In the genomic region with DNA sequence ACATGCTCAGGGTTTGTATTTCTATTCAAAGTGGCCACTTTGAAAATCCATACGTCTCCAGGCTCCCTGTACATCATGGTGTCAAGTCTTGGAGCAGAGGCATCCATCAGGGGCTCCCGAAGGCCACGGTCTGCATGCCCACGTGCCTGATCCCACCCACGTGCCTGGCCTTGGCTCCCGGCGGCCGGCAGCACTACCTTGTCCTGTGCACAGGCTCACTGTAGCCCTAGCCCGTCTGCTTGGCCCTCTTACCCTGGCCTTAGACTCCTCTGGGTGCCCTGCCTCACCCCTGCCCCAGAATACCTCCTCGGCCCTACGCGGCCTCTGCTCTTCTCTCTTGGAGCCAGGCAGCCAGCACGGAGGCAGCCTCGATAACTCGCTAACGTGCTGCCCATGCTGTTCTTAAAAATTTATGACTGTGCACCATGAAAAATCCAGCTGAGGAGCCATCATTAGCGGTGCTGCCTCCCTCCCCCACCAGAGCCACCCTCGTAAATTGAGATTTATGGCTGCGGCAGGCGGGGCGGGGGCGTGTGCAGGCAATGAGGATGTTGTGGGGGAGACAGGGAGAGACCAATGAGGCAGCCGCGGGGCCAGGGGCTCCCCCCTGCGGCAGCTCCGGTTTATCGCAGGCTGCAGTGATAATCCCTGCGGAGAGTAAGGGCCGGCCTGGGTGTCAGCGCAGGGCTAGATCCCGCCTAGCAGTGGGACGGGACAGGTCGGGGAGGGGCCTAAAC, we compare ENCODE assay signal across 9 cellular contexts. TPM values are rescaled to one million over a fixed set of nuclear protein-coding genes. Genes with fewer than 3 reads are reported as not detected.
A peak's percentile ranks its signal among the peaks of the same experiment; 100 is the strongest.
DNase-seq lines count a peak whose midpoint lies in the region; ATAC-seq, FAIRE-seq and TF ChIP-seq lines count a peak whose summit lies in the region.
"Had no signal": no experiment of that assay in that cellular context is flagged by ENCODE, and none has a peak within 500 bp of the region (broad histone marks: within the 10 kb centered on the region; RNA-seq: fewer than 3 reads in every experiment).

No MANE protein-coding gene starts in this region.

- H3K4me1 ChIP-seq in NT2/D1 (ENCODE audit: insufficient read depth, insufficient read length) (peaks cover 42% of the 10 kb centered on the region), GM12878 (ENCODE audit: control insufficient read depth, insufficient read depth, low read length) (no peaks in the 10 kb centered on the region), right lobe of liver (no peaks in the 10 kb centered on the region)

- 58% methylated on average over 33 of the region's 33 CpGs for WGBS in GM12878 (ENCODE audit: insufficient coverage, insufficient replicate concordance, low lambda C conversion rate, missing lambda C conversion rate)
- WGBS in right lobe of liver (ENCODE audit: insufficient coverage, low coverage, low lambda C conversion rate, missing lambda C conversion rate): 76% methylated on average over 6 of the region's 33 CpGs

- CTCF ChIA-PET in GM12878 (lab: Yijun Ruan, JAX): interaction anchor here (0.8 to 1.6 kb wide), 4 partner anchors 10 to 77 kb away, joined by 3 to 5 read pairs (median 4); no protein-coding TSS in a partner anchor

- intact Hi-C loops in GM12878 (cut with micrococcal nuclease; ENCODE audit: unreplicated experiment): no loop called here
- intact Hi-C loops in right lobe of liver (cut with DNase I): no loop called here

- TF ChIP-seq CTCF in GM20000 (IDR thresholded peaks at IDR 0.05; ENCODE audit: extremely low read depth, missing control alignments) (peak; percentile 73), GM12878 (IDR thresholded peaks at IDR 0.05 in 2 of 3, conservative IDR thresholded peaks at IDR 0.05 in 1 of 3; ENCODE audit: control insufficient read depth in 2 of 3, extremely low read depth in 1 of 3, insufficient read depth in 1 of 3, low read depth in 3 of 3, low read length in 3 of 3) (peak; percentile 40 to 60 (median 58)), right lobe of liver (IDR thresholded peaks at IDR 0.05) (peak in 3 of 4 donors; percentile 15 to 36 (median 19))

- H2AFZ ChIP-seq in GM12878 (ENCODE audit: control insufficient read depth, low read depth, low read length): no peak overlapping the region

- H3K9me3 ChIP-seq in NT2/D1 (ENCODE audit: insufficient read depth, low read length): no peaks in the 10 kb centered on the region
- H3K9me3 ChIP-seq in GM12878 (replicated peaks; ENCODE audit: control insufficient read depth, insufficient read depth, low read length): no peaks in the 10 kb centered on the region
- H3K9me3 ChIP-seq in right lobe of liver: no peaks in the 10 kb centered on the region

- H3K4me3 ChIP-seq in NT2/D1 (ENCODE audit: insufficient read length, low read depth) (no peak overlapping the region), GM12878 (no peak overlapping the region), right lobe of liver (no peak overlapping the region)
- H3K4me3 ChIP-seq: skin epidermis had no signal

- H3K79me2 ChIP-seq in GM12878 (ENCODE audit: control insufficient read depth, insufficient read depth, low read length): no peaks in the 10 kb centered on the region

- SMC1A ChIA-PET in GM12878 (lab: Charles Lee; ENCODE audit: uncharacterized antibody, unreplicated experiment): interaction anchor here (0.6 to 2.5 kb wide), 2 partner anchors 20 to 30 kb away, joined by 3 to 6 read pairs; no protein-coding TSS in a partner anchor

- ATAC-seq in GM12878 (peak; percentile 76), right lobe of liver (peak; percentile 37 to 61 (median 55)), HG03521 (IDR thresholded peaks at IDR 0.05; ENCODE audit: unreplicated experiment) (no peak)

- no peak for FAIRE-seq in GM12878 (lab: Jason Lieb, UNC)

- TF ChIP-seq POLR2A in GM12878 (IDR thresholded peaks at IDR 0.05; ENCODE audit: low read depth, low read length) (no peak), right lobe of liver (IDR thresholded peaks at IDR 0.05) (no peak)

- no peak overlapping the region for H3K4me2 ChIP-seq in GM12878 (ENCODE audit: control insufficient read depth, insufficient read depth)

- RAD21 ChIA-PET in GM12878 (lab: Charles Lee; ENCODE audit: unreplicated experiment): no interaction called here

- H3K36me3 ChIP-seq in NT2/D1 (ENCODE audit: insufficient read depth, insufficient read length, low read length) (peaks cover 28% of the 10 kb centered on the region), GM12878 (ENCODE audit: control insufficient read depth in 2 of 2, insufficient read depth in 2 of 2, low read length in 1 of 2) (peaks cover 0 to 1% of the 10 kb centered on the region in 2 experiments; a peak in 2 of 4 replicates), right lobe of liver (no peaks in the 10 kb centered on the region)

- POLR2A ChIA-PET in GM12878 (lab: Charles Lee): no interaction called here

- DNase-seq in GM20000 (ENCODE audit: low spot score) (peak; percentile 80), NT2/D1 (ENCODE audit: low read depth, low spot score) (peak; percentile 71), GM12878 (ENCODE audit: low read depth, low spot score) (no peak), right lobe of liver (no peak), C1 segment of cervical spinal cord (lab: John Stamatoyannopoulos, UW) (no peak), NCI-H446 treated with DMSO at 0.1 percent for 48 hours (lab: John Stamatoyannopoulos, UW) (no peak)
- peak; percentile 71 for DNase-seq in stimulated activated CD8-positive, alpha-beta memory T cell treated with anti-CD3 and anti-CD28 coated beads, Interleukin-4, amount 100 ng/mL, for 48 hours

- H3K27me3 ChIP-seq in NT2/D1 (ENCODE audit: insufficient read depth, insufficient read length) (no peaks in the 10 kb centered on the region), GM12878 (replicated peaks in 1 of 2; ENCODE audit: control insufficient read depth in 2 of 2, insufficient read depth in 2 of 2, low read length in 1 of 2) (no peaks in the 10 kb centered on the region), right lobe of liver (no peaks in the 10 kb centered on the region)

- no peaks in the 10 kb centered on the region for H4K20me1 ChIP-seq in GM12878 (ENCODE audit: control insufficient read depth, insufficient read depth)

- H3K9ac ChIP-seq in NT2/D1 (ENCODE audit: insufficient read length, low read depth) (peak overlapping the region; percentile 71), GM12878 (ENCODE audit: control insufficient read depth, insufficient read depth, low read length) (no peak overlapping the region)

- no peak overlapping the region for H3K27ac ChIP-seq in GM12878 (ENCODE audit: control insufficient read depth, insufficient read depth)
- H3K27ac ChIP-seq in right lobe of liver: no peak overlapping the region

- TF ChIP-seq EP300 in GM12878 (IDR thresholded peaks at IDR 0.05; ENCODE audit: borderline replicate concordance in 1 of 2, control insufficient read depth in 1 of 2, low read depth in 2 of 2, low read length in 2 of 2): no peak

- no peak for TF ChIP-seq RAD21 in GM12878 (IDR thresholded peaks at IDR 0.05; ENCODE audit: insufficient read depth, low read depth, low read length)

- in situ Hi-C loops in GM12878 (cut with MboI): no loop called here

- no TSS peak for BruUV-seq in GM12878 (replicated peaks; lab: Mats Ljungman, UMichigan)

TF ChIP-seq in GM12878, 131 proteins besides CTCF, POLR2A, EP300 and RAD21 (continues in another document):
- TF ChIP-seq, protein P1, sequence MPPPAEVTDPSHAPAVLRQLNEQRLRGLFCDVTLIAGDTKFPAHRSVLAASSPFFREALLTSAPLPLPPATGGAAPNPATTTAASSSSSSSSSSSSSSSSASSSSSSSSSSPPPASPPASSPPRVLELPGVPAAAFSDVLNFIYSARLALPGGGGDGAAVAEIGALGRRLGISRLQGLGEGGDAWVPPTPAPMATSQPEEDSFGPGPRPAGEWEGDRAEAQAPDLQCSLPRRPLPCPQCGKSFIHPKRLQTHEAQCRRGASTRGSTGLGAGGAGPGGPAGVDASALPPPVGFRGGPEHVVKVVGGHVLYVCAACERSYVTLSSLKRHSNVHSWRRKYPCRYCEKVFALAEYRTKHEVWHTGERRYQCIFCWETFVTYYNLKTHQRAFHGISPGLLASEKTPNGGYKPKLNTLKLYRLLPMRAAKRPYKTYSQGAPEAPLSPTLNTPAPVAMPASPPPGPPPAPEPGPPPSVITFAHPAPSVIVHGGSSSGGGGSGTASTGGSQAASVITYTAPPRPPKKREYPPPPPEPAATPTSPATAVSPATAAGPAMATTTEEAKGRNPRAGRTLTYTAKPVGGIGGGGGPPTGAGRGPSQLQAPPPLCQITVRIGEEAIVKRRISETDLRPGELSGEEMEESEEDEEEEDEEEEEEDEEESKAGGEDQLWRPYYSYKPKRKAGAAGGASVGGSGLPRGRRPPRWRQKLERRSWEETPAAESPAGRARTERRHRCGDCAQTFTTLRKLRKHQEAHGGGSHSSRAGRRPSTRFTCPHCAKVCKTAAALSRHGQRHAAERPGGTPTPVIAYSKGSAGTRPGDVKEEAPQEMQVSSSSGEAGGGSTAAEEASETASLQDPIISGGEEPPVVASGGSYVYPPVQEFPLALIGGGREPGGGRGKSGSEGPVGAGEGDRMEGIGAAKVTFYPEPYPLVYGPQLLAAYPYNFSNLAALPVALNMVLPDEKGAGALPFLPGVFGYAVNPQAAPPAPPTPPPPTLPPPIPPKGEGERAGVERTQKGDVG (CRISPR knock-in tag; IDR thresholded peaks at IDR 0.05): no peak
- TF ChIP-seq RFX5 (IDR thresholded peaks at IDR 0.05; ENCODE audit: low read depth, low read length) (no peak), RBBP5 (conservative IDR thresholded peaks at IDR 0.05) (no peak), SMC3 (IDR thresholded peaks at IDR 0.05; ENCODE audit: borderline replicate concordance, low read length) (peak; percentile 17; the same call in 1 of the 2 replicates), ZNF207 (IDR thresholded peaks at IDR 0.05; ENCODE audit: borderline replicate concordance) (no peak)

RNA-seq across cellular contexts. Expression of a gene that starts 24.6 kb away (rescaled TPM):
- total RNA-seq in GM12878 (2013; cell fraction: nucleolus; rRNA removed): 37.8 and 47.1 TPM in 2 replicates
- total RNA-seq in GM12878 (2014; rRNA removed): 34.8 and 43.7 TPM in 2 replicates
- 20.4 and 23.0 TPM in 2 replicates for total RNA-seq in GM12878 (2014; rRNA removed; fragmentation: Illumina TruSeq; extraction: Trizol)
- 38.1 and 43.9 TPM in 2 replicates for total RNA-seq in GM12878 (2021)
- polyA plus RNA-seq in GM12878 (2011; ENCODE audit: low read depth): 19.4 TPM
- 34.1 and 42.3 TPM in 2 replicates for polyA plus RNA-seq in GM12878 (2011; rRNA removed)
- 55.2 and 66.4 TPM in 2 replicates for polyA plus RNA-seq in GM12878 (2011; cell fraction: cytosol; rRNA removed)
- 154 and 176 TPM in 2 replicates for polyA plus RNA-seq in GM12878 (2011; cell fraction: nucleus; rRNA removed)
- polyA plus RNA-seq in GM12878 (2012): 29.1 and 34.0 TPM in 2 replicates
- 24.5 and 33.5 TPM in 2 replicates for polyA plus RNA-seq in GM12878 (2014; fragmentation: Illumina TruSeq; extraction: Trizol)
- 1 to 10 TPM; 1.9 to 6.1 TPM for polyA plus RNA-seq in GM12878 (2014; fragmentation: Nextera tagmentation; extraction: Ambion mirVana)
- 59.1 and 65.0 TPM in 2 replicates for polyA plus RNA-seq in GM12878 (2014; rRNA removed)
- 10 to 100 TPM; 37.2 to 38.2 TPM for polyA plus RNA-seq in GM12878 (2016; fragmentation: Nextera tagmentation; extraction: Ambion mirVana)
- 55.1 and 59.8 TPM in 2 replicates for polyA minus RNA-seq in GM12878 (2011; rRNA and poly(A)+ RNA removed)
- polyA minus RNA-seq in GM12878 (2011; cell fraction: cytosol; rRNA and poly(A)+ RNA removed): 15.2 and 18.2 TPM in 2 replicates
- 45.8 and 71.9 TPM in 2 replicates for polyA minus RNA-seq in GM12878 (2011; cell fraction: nucleus; rRNA and poly(A)+ RNA removed)
- total RNA-seq in right lobe of liver: 10 to 100 TPM; 16.2 to 27.8 (median 23.3) TPM

Comparison
In these comparisons a context has a peak if more than half of its experiments do, and no peak if none do; other contexts are left out.
1. DNase-seq: peak in GM20000 (single experiment), NT2/D1 (single experiment) and stimulated activated CD8-positive, alpha-beta memory T cell treated with anti-CD3 and anti-CD28 coated beads, Interleukin-4, amount 100 ng/mL, for 48 hours (single experiment); none in GM12878 (single experiment), right lobe of liver (0 of 3), C1 segment of cervical spinal cord (0 of 14) and NCI-H446 treated with DMSO at 0.1 percent for 48 hours (single experiment).
2. CTCF ChIP-seq: peak in every context shown above with its lines; median percentile 73 in GM20000; 58 in GM12878; 19 in right lobe of liver.